ENCODE assay signal across 8 cellular contexts in the genomic region with DNA sequence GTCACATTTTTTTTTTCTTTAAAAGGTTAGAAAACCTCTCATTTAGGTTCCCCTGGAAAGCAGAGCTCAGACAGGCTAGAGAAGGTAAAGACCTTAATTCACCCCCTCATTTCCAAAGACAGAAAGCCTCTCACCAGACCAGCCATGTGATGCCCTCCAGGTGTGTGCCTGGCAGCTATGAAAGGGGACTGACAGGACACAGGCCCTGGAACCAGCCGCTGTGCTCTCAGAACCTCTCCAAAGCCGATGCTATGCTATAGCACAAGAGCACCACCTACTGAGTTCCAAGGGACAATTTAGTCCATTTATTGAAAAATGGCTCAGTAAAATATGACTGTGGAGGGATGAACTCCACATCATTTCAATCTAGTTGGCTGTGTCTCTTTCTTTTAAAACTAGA. TPM values are rescaled to one million over a fixed set of nuclear protein-coding genes. Genes with fewer than 3 reads are reported as not detected.
DNase-seq lines count a peak whose midpoint lies in the region; ATAC-seq, FAIRE-seq and TF ChIP-seq lines count a peak whose summit lies in the region.

No MANE protein-coding gene starts in this region.

- H3K27ac ChIP-seq in astrocyte (ENCODE audit: low read depth, low read length) = no peak overlapping the region

- H3K79me2 ChIP-seq in astrocyte (ENCODE audit: insufficient read depth, low read length) = no peaks in the 10 kb centered on the region

- no peaks in the 10 kb centered on the region for H3K36me3 Mint-ChIP-seq in activated CD4-positive, alpha-beta T cell treated with anti-CD3 and anti-CD28 coated beads, Interleukin-2, amount 10 ng/mL, durations not matched to agents 24 days and 14 days (ENCODE audit: low read depth)
- no peaks in the 10 kb centered on the region for H3K36me3 Mint-ChIP-seq in astrocyte (ENCODE audit: low read depth, unreplicated experiment)

- H3K4me1 ChIP-seq in astrocyte (ENCODE audit: insufficient read depth, low read length) = no peaks in the 10 kb centered on the region

- H3K4me3 ChIP-seq in astrocyte (ENCODE audit: insufficient read depth, low read depth, low read length) = no peak overlapping the region

- no peaks in the 10 kb centered on the region for H3K27me3 ChIP-seq in astrocyte (ENCODE audit: insufficient read depth, low read length)

- H2AFZ ChIP-seq in astrocyte (ENCODE audit: low read depth, low read length) = no peak overlapping the region

- peaks cover 38% of the 10 kb centered on the region for H3K4me1 Mint-ChIP-seq in activated CD4-positive, alpha-beta T cell treated with anti-CD3 and anti-CD28 coated beads, Interleukin-2, amount 10 ng/mL, durations not matched to agents 24 days and 14 days
- H3K4me1 Mint-ChIP-seq in astrocyte (ENCODE audit: low read depth, unreplicated experiment) = peaks cover 9% of the 10 kb centered on the region

- peak; percentile 18 for TF ChIP-seq CTCF in astrocyte (IDR thresholded peaks at IDR 0.05; ENCODE audit: insufficient read depth, low read depth, low read length)

- H3K9me3 Mint-ChIP-seq in activated CD4-positive, alpha-beta T cell treated with anti-CD3 and anti-CD28 coated beads, Interleukin-2, amount 10 ng/mL, durations not matched to agents 24 days and 14 days = no peaks in the 10 kb centered on the region
- H3K9me3 Mint-ChIP-seq in astrocyte (ENCODE audit: unreplicated experiment) = no peaks in the 10 kb centered on the region

- peak overlapping the region; percentile 30 for H3K27ac Mint-ChIP-seq in activated CD4-positive, alpha-beta T cell treated with anti-CD3 and anti-CD28 coated beads, Interleukin-2, amount 10 ng/mL, durations not matched to agents 24 days and 14 days
- no peak overlapping the region for H3K27ac Mint-ChIP-seq in astrocyte (ENCODE audit: unreplicated experiment)

- no peaks in the 10 kb centered on the region for H3K36me3 ChIP-seq in astrocyte (ENCODE audit: insufficient read depth, low read length)

- FAIRE-seq in astrocyte (lab: Jason Lieb, UNC) = no peak

- H4K20me1 ChIP-seq in astrocyte (ENCODE audit: insufficient read depth, low read length) = peaks cover 4% of the 10 kb centered on the region

- DNase-seq in activated CD4-positive, alpha-beta T cell treated with anti-CD3 and anti-CD28 coated beads, Interleukin-2, amount 10 ng/mL, durations not matched to agents 24 days and 14 days = peak; percentile 75
- no peak for DNase-seq in activated CD4-positive, alpha-beta T cell treated with anti-CD3 and anti-CD28 coated beads, Interleukin-2, amount 50 U/mL, for 4 hours
- DNase-seq in NCI-H2029 (lab: John Stamatoyannopoulos, UW) = peak; percentile 75
- no peak for DNase-seq in astrocyte (ENCODE audit: low read depth)
- DNase-seq in kidney tubule cell (ENCODE audit: low spot score) = peak; percentile 50
- DNase-seq in cortex of kidney (lab: John Stamatoyannopoulos, UW) = no peak
- DNase-seq in stimulated activated CD4-positive, alpha-beta T cell treated with anti-CD3 and anti-CD28 coated beads, Interleukin-4, amount 100 ng/mL, for 4 hours = no peak

- intact Hi-C loops in activated CD4-positive, alpha-beta T cell treated with anti-CD3 and anti-CD28 coated beads, Interleukin-2, amount 10 ng/mL, durations not matched to agents 24 days and 14 days (cut with micrococcal nuclease) = loop anchor here (10.0 kb wide), 1 partner anchor 134 kb away; no protein-coding TSS in a partner anchor

- H3K27me3 Mint-ChIP-seq in activated CD4-positive, alpha-beta T cell treated with anti-CD3 and anti-CD28 coated beads, Interleukin-2, amount 10 ng/mL, durations not matched to agents 24 days and 14 days = no peaks in the 10 kb centered on the region
- no peaks in the 10 kb centered on the region for H3K27me3 Mint-ChIP-seq in astrocyte (ENCODE audit: low read depth, unreplicated experiment)

- ATAC-seq in GM19467 (IDR thresholded peaks at IDR 0.05; ENCODE audit: unreplicated experiment) = no peak

- H3K9me3 ChIP-seq in astrocyte (ENCODE audit: insufficient read depth, low read depth, low read length) = no peaks in the 10 kb centered on the region

- H3K4me2 ChIP-seq in astrocyte (ENCODE audit: low read length) = no peak overlapping the region

- H3K9ac ChIP-seq in astrocyte (ENCODE audit: low read length) = no peak overlapping the region

- no peak overlapping the region for H3K4me3 Mint-ChIP-seq in activated CD4-positive, alpha-beta T cell treated with anti-CD3 and anti-CD28 coated beads, Interleukin-2, amount 10 ng/mL, durations not matched to agents 24 days and 14 days
- H3K4me3 Mint-ChIP-seq in astrocyte (ENCODE audit: unreplicated experiment) = no peak overlapping the region

RNA-seq across cellular contexts. Expression of a gene that starts 48.8 kb away (rescaled TPM):
- total RNA-seq in activated CD4-positive, alpha-beta T cell treated with anti-CD3 and anti-CD28 coated beads, Interleukin-2, amount 10 ng/mL, durations not matched to agents 24 days and 14 days = 16.7 and 18.0 TPM in 2 replicates
- total RNA-seq in astrocyte = 7.9 and 10.3 TPM in 2 replicates

Comparison
In these comparisons a context has a peak if more than half of its experiments do, and no peak if none do; other contexts are left out.
1. DNase-seq: peak in activated CD4-positive, alpha-beta T cell treated with anti-CD3 and anti-CD28 coated beads, Interleukin-2, amount 10 ng/mL, durations not matched to agents 24 days and 14 days (single experiment), NCI-H2029 (single experiment) and kidney tubule cell (single experiment); none in activated CD4-positive, alpha-beta T cell treated with anti-CD3 and anti-CD28 coated beads, Interleukin-2, amount 50 U/mL, for 4 hours (0 of 2), astrocyte (single experiment), cortex of kidney (single experiment) and stimulated activated CD4-positive, alpha-beta T cell treated with anti-CD3 and anti-CD28 coated beads, Interleukin-4, amount 100 ng/mL, for 4 hours (0 of 2).